32 cellular contexts compared by ENCODE assay signal in genomic region chr10:80322158-80322557, GRCh38. TPM values are rescaled to one million over a fixed set of nuclear protein-coding genes. Genes with fewer than 3 reads are reported as not detected.
"Had no signal": no experiment of that assay in that cellular context is flagged by ENCODE, and none has a peak within 500 bp of the region (broad histone marks: within the 10 kb centered on the region; RNA-seq: fewer than 3 reads in every experiment).

No MANE protein-coding gene starts in this region.

- H3K4me1 ChIP-seq: ascending aorta, breast epithelium had no signal

- DNase-seq: activated CD4-positive, alpha-beta T cell treated with anti-CD3 and anti-CD28 coated beads for 36 hours; activated CD4-positive, alpha-beta T cell treated with anti-CD3 and anti-CD28 coated beads, Interleukin-2, amount 10 ng/mL, durations not matched to agents 7 days and 5 days; activated CD4-positive, alpha-beta T cell treated with anti-CD3 and anti-CD28 coated beads, Interleukin-2, amount 50 U/mL, for 48 hours; activated CD8-positive, alpha-beta T cell treated with anti-CD3 and anti-CD28 coated beads, Interleukin-2, amount 10 ng/mL, durations not matched to agents 7 days and 5 days; activated gamma-delta T cell; activated naive CD4-positive, alpha-beta T cell treated with Interleukin-2 at 50 U/mL for 16 hours; activated naive CD8-positive, alpha-beta T cell treated with anti-CD3 and anti-CD28 coated beads, Interleukin-2, amount 10 ng/mL, durations not matched to agents 7 days and 5 days; activated T-cell treated with anti-CD3 and anti-CD28 coated beads, Interleukin-2, amount 50 U/mL, for 24 hours; amygdala; caudate nucleus; cerebellar nuclear complex; Kasumi-1; KG1; NCI-H1105; NCI-H1417 treated with DMSO at 0.1 percent for 48 hours; NCI-H187 treated with DMSO at 0.1 percent for 48 hours; NCI-H2081; NCI-H2171 treated with DMSO at 0.1 percent for 48 hours; NCI-H226; NCI-H446 treated with DMSO at 0.1 percent for 48 hours; NCI-H524; SHP77; SJCRH30; SK-N-SH had no signal

- H3K27me3 ChIP-seq: ascending aorta, breast epithelium, SJCRH30 had no signal

- H3K9ac ChIP-seq: SK-N-SH had no signal

- ATAC-seq: activated CD4-positive, alpha-beta T cell treated with anti-CD3 and anti-CD28 coated beads for 36 hours; activated CD4-positive, CD25-positive, alpha-beta regulatory T cell treated with anti-CD3 and anti-CD28 coated beads, Interleukin-2, amount 50 U/mL, for 24 hours; activated CD8-positive, alpha-beta T cell treated with anti-CD3 and anti-CD28 coated beads, Interleukin-2, amount 10 ng/mL, durations not matched to agents 7 days and 5 days; Panc1; WTC11 had no signal

- H3K4me3 ChIP-seq: ascending aorta, breast epithelium, SJCRH30 had no signal

- H3K36me3 ChIP-seq: ascending aorta, breast epithelium, SJCRH30 had no signal

- H3K27ac ChIP-seq: ascending aorta, SJCRH30 had no signal

- H3K9me3 ChIP-seq: ascending aorta, breast epithelium, SJCRH30, SK-N-SH had no signal

RNA-seq across cellular contexts. Expression of gene MAT1A, which starts 32.7 kb away (rescaled TPM):
- total RNA-seq: activated CD4-positive, alpha-beta T cell treated with anti-CD3 and anti-CD28 coated beads for 36 hours; activated CD4-positive, alpha-beta T cell treated with anti-CD3 and anti-CD28 coated beads, Interleukin-2, amount 10 ng/mL, durations not matched to agents 7 days and 5 days; activated CD8-positive, alpha-beta T cell treated with anti-CD3 and anti-CD28 coated beads, Interleukin-2, amount 10 ng/mL, durations not matched to agents 7 days and 5 days; activated naive CD8-positive, alpha-beta T cell treated with anti-CD3 and anti-CD28 coated beads, Interleukin-2, amount 10 ng/mL, durations not matched to agents 7 days and 5 days; activated T-helper 2 cell treated with anti-CD3 and anti-CD28 coated beads, Interferon-gamma antibody, Interleukin-2, Interleukin-4, amounts not matched to agents 10 μg/mL and 5 μg/mL and 100 μg/mL, durations not matched to agents 14 hours and 24 hours and 36 hours; RPMI7951; SJCRH30 had no signal

RNA-seq across cellular contexts. Expression of gene DYDC1, which starts 34.4 kb away (rescaled TPM):
- total RNA-seq: activated CD4-positive, alpha-beta T cell treated with anti-CD3 and anti-CD28 coated beads for 36 hours; activated CD4-positive, alpha-beta T cell treated with anti-CD3 and anti-CD28 coated beads, Interleukin-2, amount 10 ng/mL, durations not matched to agents 7 days and 5 days; activated CD8-positive, alpha-beta T cell treated with anti-CD3 and anti-CD28 coated beads, Interleukin-2, amount 10 ng/mL, durations not matched to agents 7 days and 5 days; activated naive CD8-positive, alpha-beta T cell treated with anti-CD3 and anti-CD28 coated beads, Interleukin-2, amount 10 ng/mL, durations not matched to agents 7 days and 5 days; activated T-helper 2 cell treated with anti-CD3 and anti-CD28 coated beads, Interferon-gamma antibody, Interleukin-2, Interleukin-4, amounts not matched to agents 10 μg/mL and 5 μg/mL and 100 μg/mL, durations not matched to agents 14 hours and 24 hours and 36 hours; ascending aorta; breast epithelium; RPMI7951; SJCRH30 had no signal
- polyA plus RNA-seq: adipose tissue, SK-N-SH had no signal

RNA-seq across cellular contexts. Expression of gene DYDC2, which starts 34.4 kb away (rescaled TPM):
- total RNA-seq: activated CD4-positive, alpha-beta T cell treated with anti-CD3 and anti-CD28 coated beads, Interleukin-2, amount 10 ng/mL, durations not matched to agents 7 days and 5 days; activated CD8-positive, alpha-beta T cell treated with anti-CD3 and anti-CD28 coated beads, Interleukin-2, amount 10 ng/mL, durations not matched to agents 7 days and 5 days; activated naive CD8-positive, alpha-beta T cell treated with anti-CD3 and anti-CD28 coated beads, Interleukin-2, amount 10 ng/mL, durations not matched to agents 7 days and 5 days; activated T-helper 2 cell treated with anti-CD3 and anti-CD28 coated beads, Interferon-gamma antibody, Interleukin-2, Interleukin-4, amounts not matched to agents 10 μg/mL and 5 μg/mL and 100 μg/mL, durations not matched to agents 14 hours and 24 hours and 36 hours; ascending aorta; RPMI7951; SJCRH30 had no signal
